In genomic region chr6:100228437-100229424, GRCh38 we compare ENCODE assay signal across 8 cellular contexts.
A peak's percentile ranks its signal among the peaks of the same experiment; 100 is the strongest.
DNase-seq lines count a peak whose midpoint lies in the region; ATAC-seq lines count a peak whose summit lies in the region.

No MANE protein-coding gene starts in this region.

- WGBS in esophagus, 2 donors = 4 to 5% methylated on average over 37 to 38 of the region's 38 CpGs

- DNase-seq in AG20443 (ENCODE audit: low spot score) = peak; percentile 81
- peak; percentile 92 for DNase-seq in NCI-H748 (lab: John Stamatoyannopoulos, UW; ENCODE audit: unreplicated experiment)
- peak; percentile 5 to 18 (median 15) for DNase-seq in activated CD8-positive, alpha-beta memory T cell treated with anti-CD3 and anti-CD28 coated beads for 48 hours (ENCODE audit: low read depth in 2 of 3, low spot score in 2 of 3)
- DNase-seq in mucosa of gallbladder (ENCODE audit: low spot score) = peak; percentile 72

- no peaks in the 10 kb centered on the region for H3K36me3 Mint-ChIP-seq in stimulated activated memory B cell treated with anti-CD40 and anti-IgM and Interleukin-4, amounts not matched to agents 10 μg/mL and 1 μg/mL and 100 μg/mL, for 72 hours

- H3K27ac ChIP-seq in esophagus (ENCODE audit: low read depth in 2 of 2, low read length in 1 of 2) = no peak overlapping the region

- H3K4me3 ChIP-seq in esophagus (ENCODE audit: low read depth in 1 of 2, low read length in 2 of 2) = peak overlapping the region; percentile 4 to 35

- H3K9me3 Mint-ChIP-seq in stimulated activated memory B cell treated with anti-CD40 and anti-IgM and Interleukin-4, amounts not matched to agents 10 μg/mL and 1 μg/mL and 100 μg/mL, for 72 hours = no peaks in the 10 kb centered on the region

- peaks cover 13% of the 10 kb centered on the region for H3K4me1 Mint-ChIP-seq in stimulated activated memory B cell treated with anti-CD40 and anti-IgM and Interleukin-4, amounts not matched to agents 10 μg/mL and 1 μg/mL and 100 μg/mL, for 72 hours

- no peaks in the 10 kb centered on the region for H3K4me1 ChIP-seq in esophagus (ENCODE audit: control insufficient read depth in 2 of 2, insufficient read depth in 2 of 2, low read length in 1 of 2)

- H3K9me3 ChIP-seq in esophagus (ENCODE audit: control insufficient read depth in 2 of 2, insufficient read depth in 1 of 2, low read depth in 1 of 2, low read length in 1 of 2) = no peaks in the 10 kb centered on the region

- H3K27ac Mint-ChIP-seq in stimulated activated memory B cell treated with anti-CD40 and anti-IgM and Interleukin-4, amounts not matched to agents 10 μg/mL and 1 μg/mL and 100 μg/mL, for 72 hours = peak overlapping the region; percentile 70

- H3K27me3 Mint-ChIP-seq in stimulated activated memory B cell treated with anti-CD40 and anti-IgM and Interleukin-4, amounts not matched to agents 10 μg/mL and 1 μg/mL and 100 μg/mL, for 72 hours = no peaks in the 10 kb centered on the region

- no peaks in the 10 kb centered on the region for H3K27me3 ChIP-seq in esophagus (ENCODE audit: control insufficient read depth in 1 of 2, insufficient read depth in 2 of 2, low read length in 2 of 2)

- H3K36me3 ChIP-seq in esophagus (ENCODE audit: control insufficient read depth in 2 of 2, insufficient read depth in 2 of 2, low read length in 1 of 2) = no peaks in the 10 kb centered on the region

- ATAC-seq in GM18873 (IDR thresholded peaks at IDR 0.05; ENCODE audit: low FRiP score, unreplicated experiment) (peak; percentile 97), HG03108 (IDR thresholded peaks at IDR 0.05; ENCODE audit: unreplicated experiment) (peak; percentile 99)
- peak; percentile 96 for ATAC-seq in stimulated activated memory B cell treated with anti-CD40 and anti-IgM and Interleukin-4, amounts not matched to agents 10 μg/mL and 1 μg/mL and 100 μg/mL, for 72 hours

- H3K4me3 Mint-ChIP-seq in stimulated activated memory B cell treated with anti-CD40 and anti-IgM and Interleukin-4, amounts not matched to agents 10 μg/mL and 1 μg/mL and 100 μg/mL, for 72 hours = peak overlapping the region; percentile 77

Comparison
In these comparisons a context has a peak if more than half of its experiments do, and no peak if none do; other contexts are left out.
1. DNase-seq: peak in every context shown above with its lines; median percentile 92 in NCI-H748; 81 in AG20443; 72 in mucosa of gallbladder; 15 in activated CD8-positive, alpha-beta memory T cell treated with anti-CD3 and anti-CD28 coated beads for 48 hours.